Comparison of ENCODE assay signal across 17 cellular contexts in genomic region chr2:239893236-239893515, GRCh38.
A peak's percentile ranks its signal among the peaks of the same experiment; 100 is the strongest.
DNase-seq lines count a peak whose midpoint lies in the region; ATAC-seq lines count a peak whose summit lies in the region.
"Had no signal": no experiment of that assay in that cellular context is flagged by ENCODE, and none has a peak within 500 bp of the region (broad histone marks: within the 10 kb centered on the region; RNA-seq: fewer than 3 reads in every experiment).

No MANE protein-coding gene starts in this region.

- in situ Hi-C loops in SK-MEL-5 (cut with HindIII; ENCODE audit: low pct_unique_long_range_greater_than_20kb, low sequenced_read_pairs), result no loop called here

- H3K9me3 Mint-ChIP-seq in memory B cell, result no peaks in the 10 kb centered on the region
- H3K9me3 Mint-ChIP-seq: activated naive CD4-positive, alpha-beta T cell treated with anti-CD3 and anti-CD28 coated beads for 36 hours had no signal

- H3K27me3 Mint-ChIP-seq in memory B cell, result peaks cover 14% of the 10 kb centered on the region

- peaks cover 19% of the 10 kb centered on the region for H3K4me1 Mint-ChIP-seq in memory B cell

- peaks cover 8% of the 10 kb centered on the region for H3K36me3 Mint-ChIP-seq in memory B cell
- H3K36me3 Mint-ChIP-seq: IgD-negative memory B cell had no signal

- peak; percentile 48 for ATAC-seq in memory B cell (ENCODE audit: low read depth)
- ATAC-seq: esophagus mucosa had no signal

- H3K4me3 Mint-ChIP-seq in memory B cell, result no peak overlapping the region
- H3K4me3 Mint-ChIP-seq: activated naive CD4-positive, alpha-beta T cell treated with anti-CD3 and anti-CD28 coated beads for 36 hours; IgD-negative memory B cell; nephron had no signal

- DNase-seq in activated CD4-positive, alpha-beta T cell treated with anti-CD3 and anti-CD28 coated beads for 48 hours, result peak; percentile 28
- no peak for DNase-seq in activated CD4-positive, alpha-beta T cell treated with anti-CD3 and anti-CD28 coated beads, Interleukin-2, amount 50 U/mL, for 1 hour
- DNase-seq in EH (ENCODE audit: low read depth) (peak; percentile 3), SK-MEL-5 (ENCODE audit: low read depth, low spot score) (peak; percentile 3), memory B cell (ENCODE audit: low spot score in 2 of 2) (no peak), hypothalamus (lab: John Stamatoyannopoulos, UW) (no peak), C1 segment of cervical spinal cord (lab: John Stamatoyannopoulos, UW) (no peak)
- no peak for DNase-seq in activated CD4-positive, CD25-positive, alpha-beta regulatory T cell (lab: John Stamatoyannopoulos, UW)
- DNase-seq: activated naive CD4-positive, alpha-beta T cell treated with anti-CD3 and anti-CD28 coated beads for 36 hours; central memory CD4-positive, alpha-beta T cell; NCI-H2029; SHP77; stimulated activated CD4-positive, alpha-beta T cell treated with anti-CD3 and anti-CD28 coated beads, Interleukin-2, amount 100 ng/mL, for 48 hours had no signal

- H3K27ac Mint-ChIP-seq in memory B cell, result no peak overlapping the region
- H3K27ac Mint-ChIP-seq: activated naive CD4-positive, alpha-beta T cell treated with anti-CD3 and anti-CD28 coated beads for 36 hours; IgD-negative memory B cell; nephron; progenitor cell of endocrine pancreas had no signal

Comparison
In these comparisons a context has a peak if more than half of its experiments do, and no peak if none do; other contexts are left out.
1. DNase-seq: peak in activated CD4-positive, alpha-beta T cell treated with anti-CD3 and anti-CD28 coated beads for 48 hours (single experiment), EH (single experiment) and SK-MEL-5 (single experiment); none in activated CD4-positive, alpha-beta T cell treated with anti-CD3 and anti-CD28 coated beads, Interleukin-2, amount 50 U/mL, for 1 hour (single experiment), memory B cell (0 of 2), hypothalamus (0 of 51), activated CD4-positive, CD25-positive, alpha-beta regulatory T cell (0 of 4) and C1 segment of cervical spinal cord (0 of 14).